17 cellular contexts compared by ENCODE assay signal in genomic region chr2:99643824-99644787, GRCh38.
DNase-seq lines count a peak whose midpoint lies in the region; ATAC-seq and TF ChIP-seq lines count a peak whose summit lies in the region.
"Had no signal": no experiment of that assay in that cellular context is flagged by ENCODE, and none has a peak within 500 bp of the region (broad histone marks: within the 10 kb centered on the region; RNA-seq: fewer than 3 reads in every experiment).

No MANE protein-coding gene starts in this region.

- H3K4me1 ChIP-seq in IMR-90 (ENCODE audit: control insufficient read depth, insufficient read depth, low read length), result peaks cover 16% of the 10 kb centered on the region
- H3K4me1 ChIP-seq in PC-3 (ENCODE audit: insufficient read depth, low read length), result 0 out of 2 replicates have a peak, but pooled peaks cover 3% of the 10 kb centered on the region
- peaks cover 7 to 17% of the 10 kb centered on the region in 2 donors for H3K4me1 ChIP-seq in gastrocnemius medialis
- H3K4me1 ChIP-seq: Caco-2 had no signal

- 0% methylated on average over 2 of the region's 14 CpGs; no CpG with 5 or more reads in 1 of the 2 experiments for WGBS in IMR-90 (ENCODE audit: extremely low coverage in 2 of 2, insufficient read length in 1 of 2), 2 experiments

- dilution Hi-C loops in IMR-90 (cut with HindIII; ENCODE audit: low sequenced_read_pairs, unreplicated experiment), result no loop called here

- no peak for TF ChIP-seq RAD21 in IMR-90 (IDR thresholded peaks at IDR 0.05; ENCODE audit: low read length)

- H3K18ac ChIP-seq in IMR-90 (ENCODE audit: low read depth, low read length), result no peak overlapping the region

- no peak overlapping the region for H2AK9ac ChIP-seq in IMR-90 (replicated peaks; ENCODE audit: low read depth, low read length, poor library complexity)

- H2AFZ ChIP-seq in IMR-90 (replicated peaks; ENCODE audit: low read length, poor library complexity), result no peak overlapping the region
- no peak overlapping the region for H2AFZ ChIP-seq in PC-3 (ENCODE audit: low read length)

- H4K20me1 ChIP-seq in IMR-90 (ENCODE audit: insufficient read depth, low read length) (0 out of 2 replicates have a peak, but pooled peaks cover 10% of the 10 kb centered on the region), PC-3 (ENCODE audit: low read length) (no peaks in the 10 kb centered on the region)

- no peak overlapping the region for H3K23ac ChIP-seq in IMR-90 (ENCODE audit: low read depth, low read length)

- H4K5ac ChIP-seq in IMR-90 (ENCODE audit: low read depth, low read length), result no peak overlapping the region

- H3K9me2 ChIP-seq in PC-3 (replicated peaks; ENCODE audit: low read length), result no peaks in the 10 kb centered on the region

- no peaks in the 10 kb centered on the region for H3K27me3 Mint-ChIP-seq in activated CD8-positive, alpha-beta T cell treated with anti-CD3 and anti-CD28 coated beads, Interleukin-2, amount 10 ng/mL, durations not matched to agents 7 days and 5 days (ENCODE audit: low read depth)
- no peaks in the 10 kb centered on the region for H3K27me3 Mint-ChIP-seq in activated T-helper 17 cell treated with anti-CD3 and anti-CD28 coated beads, Interleukin-2, amount 50 U/mL, for 72 hours
- H3K27me3 Mint-ChIP-seq: activated B cell treated with CpG ODN at 0.5 μM for 24 hours; stimulated activated naive CD8-positive, alpha-beta T cell treated with anti-CD3 and anti-CD28 coated beads, Interleukin-15, Interleukin-2, amounts not matched to agents 100 ng/mL and 50 ng/mL, for 24 hours had no signal

- H3K9ac ChIP-seq in IMR-90 (ENCODE audit: low read depth, low read length) (no peak overlapping the region), PC-3 (ENCODE audit: low read length) (no peak overlapping the region)

- H3K4ac ChIP-seq in IMR-90 (ENCODE audit: low read depth, low read length), result no peak overlapping the region

- H3K9me1 ChIP-seq in IMR-90 (ENCODE audit: insufficient read depth, low read length), result peaks cover 13% of the 10 kb centered on the region

- H3K79me2 ChIP-seq in PC-3 (ENCODE audit: low read length), result no peaks in the 10 kb centered on the region

- TF ChIP-seq POLR2A in IMR-90 (IDR thresholded peaks at IDR 0.05; ENCODE audit: low read depth, low read length), result no peak
- no peak for TF ChIP-seq POLR2A in gastrocnemius medialis (IDR thresholded peaks at IDR 0.05)

- no peaks in the 10 kb centered on the region for H3K4me1 Mint-ChIP-seq in activated CD8-positive, alpha-beta T cell treated with anti-CD3 and anti-CD28 coated beads, Interleukin-2, amount 10 ng/mL, durations not matched to agents 7 days and 5 days (ENCODE audit: low read depth)
- no peaks in the 10 kb centered on the region for H3K4me1 Mint-ChIP-seq in activated T-helper 17 cell treated with anti-CD3 and anti-CD28 coated beads, Interleukin-2, amount 50 U/mL, for 72 hours

- in situ Hi-C loops in IMR-90 (cut with MboI; ENCODE audit: low sequenced_read_pairs), result no loop called here
- in situ Hi-C loops in gastrocnemius medialis (cut with MboI; ENCODE audit: low sequenced_read_pairs in 4 of 4), result no loop called here

- H3K27ac Mint-ChIP-seq in activated CD8-positive, alpha-beta T cell treated with anti-CD3 and anti-CD28 coated beads, Interleukin-2, amount 10 ng/mL, durations not matched to agents 7 days and 5 days, result no peak overlapping the region
- no peak overlapping the region for H3K27ac Mint-ChIP-seq in activated T-helper 17 cell treated with anti-CD3 and anti-CD28 coated beads, Interleukin-2, amount 50 U/mL, for 72 hours
- H3K27ac Mint-ChIP-seq: activated B cell treated with CpG ODN at 0.5 μM for 24 hours; stimulated activated naive CD8-positive, alpha-beta T cell treated with anti-CD3 and anti-CD28 coated beads, Interleukin-15, Interleukin-2, amounts not matched to agents 100 ng/mL and 50 ng/mL, for 24 hours had no signal

- no peak overlapping the region for H3K27ac ChIP-seq in IMR-90 (ENCODE audit: insufficient read depth, low read length)
- H3K27ac ChIP-seq in PC-3 (ENCODE audit: low read length), result no peak overlapping the region
- H3K27ac ChIP-seq in gastrocnemius medialis, result no peak overlapping the region
- H3K27ac ChIP-seq: neutrophil had no signal

- H3K9me3 ChIP-seq in IMR-90 (ENCODE audit: control insufficient read depth, insufficient read depth, low read length), result no peaks in the 10 kb centered on the region
- no peaks in the 10 kb centered on the region for H3K9me3 ChIP-seq in PC-3 (ENCODE audit: low read length)
- H3K9me3 ChIP-seq in gastrocnemius medialis, result no peaks in the 10 kb centered on the region
- H3K9me3 ChIP-seq: Caco-2, neutrophil had no signal

- POLR2A ChIA-PET in IMR-90 (lab: Charles Lee; ENCODE audit: unreplicated experiment), result no interaction called here
- POLR2A ChIA-PET in PC-3 (lab: Charles Lee; ENCODE audit: unreplicated experiment), result no interaction called here
- POLR2A ChIA-PET in activated CD8-positive, alpha-beta T cell treated with anti-CD3 and anti-CD28 coated beads, Interleukin-2, amount 10 ng/mL, durations not matched to agents 7 days and 5 days (lab: Charles Lee), result no interaction called here

- H3K36me3 ChIP-seq in IMR-90 (ENCODE audit: control insufficient read depth, insufficient read depth, low read length) (no peaks in the 10 kb centered on the region), PC-3 (ENCODE audit: low read depth, low read length) (no peaks in the 10 kb centered on the region), gastrocnemius medialis (no peaks in the 10 kb centered on the region)
- H3K36me3 ChIP-seq: neutrophil had no signal

- no peaks in the 10 kb centered on the region for H3F3A ChIP-seq in PC-3 (ENCODE audit: low read length, unreplicated experiment)

- H3K27me3 ChIP-seq in IMR-90 (ENCODE audit: control insufficient read depth, insufficient read depth, low read length) (no peaks in the 10 kb centered on the region), PC-3 (ENCODE audit: low read length) (no peaks in the 10 kb centered on the region), gastrocnemius medialis (no peaks in the 10 kb centered on the region)
- H3K27me3 ChIP-seq: neutrophil had no signal

- BruUV-seq in IMR-90 (replicated peaks; lab: Mats Ljungman, UMichigan) (no TSS peak), PC-3 (replicated peaks; lab: Mats Ljungman, UMichigan) (no TSS peak)

- no peak overlapping the region for H2BK20ac ChIP-seq in IMR-90 (ENCODE audit: low read depth, low read length)

- H4K91ac ChIP-seq in IMR-90 (ENCODE audit: insufficient read depth, low read depth, low read length), result no peak overlapping the region

- no peak overlapping the region for H3K4me3 Mint-ChIP-seq in activated CD8-positive, alpha-beta T cell treated with anti-CD3 and anti-CD28 coated beads, Interleukin-2, amount 10 ng/mL, durations not matched to agents 7 days and 5 days
- H3K4me3 Mint-ChIP-seq in activated T-helper 17 cell treated with anti-CD3 and anti-CD28 coated beads, Interleukin-2, amount 50 U/mL, for 72 hours, result no peak overlapping the region
- H3K4me3 Mint-ChIP-seq: activated B cell treated with CpG ODN at 0.5 μM for 24 hours; stimulated activated naive CD8-positive, alpha-beta T cell treated with anti-CD3 and anti-CD28 coated beads, Interleukin-15, Interleukin-2, amounts not matched to agents 100 ng/mL and 50 ng/mL, for 24 hours had no signal

- H3K4me3 ChIP-seq in IMR-90 (ENCODE audit: insufficient read depth, low read depth, low read length) (no peak overlapping the region), PC-3 (ENCODE audit: low read length) (no peak overlapping the region), fibroblast of the aortic adventitia (ENCODE audit: low read depth, low read length) (no peak overlapping the region), gastrocnemius medialis (no peak overlapping the region)

- DNase-seq in IMR-90 (peak; percentile 65), PC-3 (peak; percentile 68), fibroblast of the aortic adventitia (ENCODE audit: low read depth) (peak; percentile 36), gastrocnemius medialis (peak; percentile 21 to 34)
- no peak for DNase-seq in activated CD8-positive, alpha-beta T cell treated with anti-CD3 and anti-CD28 coated beads, Interleukin-2, amount 10 ng/mL, durations not matched to agents 7 days and 5 days
- DNase-seq: activated B cell treated with CpG ODN at 0.5 μM for 24 hours; Caco-2; foreskin melanocyte; HCEC 1CT; KG1; left cardiac atrium; NCI-H2081 treated with DMSO at 0.1 percent for 48 hours; stimulated activated CD4-positive, alpha-beta T cell treated with anti-CD3 and anti-CD28 coated beads, Interleukin-2, amount 100 ng/mL, for 48 hours had no signal

- intact Hi-C loops in IMR-90 (cut with micrococcal nuclease) (no loop called here), PC-3 (cut with micrococcal nuclease) (no loop called here), gastrocnemius medialis (cut with DNase I; ENCODE audit: low total_unique reads) (no loop called here)

- no peaks in the 10 kb centered on the region; a peak in 1 of 4 replicates for H3K79me1 ChIP-seq in IMR-90 (ENCODE audit: low read depth in 1 of 2, low read length in 2 of 2)

- H2BK15ac ChIP-seq in IMR-90 (ENCODE audit: low read depth, low read length), result no peak overlapping the region

- H2AK5ac ChIP-seq in IMR-90 (ENCODE audit: low read depth, low read length), result peak overlapping the region; percentile 21; the same call in 1 of the 2 replicates

- H3K56ac ChIP-seq in IMR-90 (ENCODE audit: extremely low read depth, insufficient read depth, low read length), result no peak overlapping the region

- H3K36me3 Mint-ChIP-seq in activated CD8-positive, alpha-beta T cell treated with anti-CD3 and anti-CD28 coated beads, Interleukin-2, amount 10 ng/mL, durations not matched to agents 7 days and 5 days (ENCODE audit: low read depth), result no peaks in the 10 kb centered on the region
- no peaks in the 10 kb centered on the region for H3K36me3 Mint-ChIP-seq in activated T-helper 17 cell treated with anti-CD3 and anti-CD28 coated beads, Interleukin-2, amount 50 U/mL, for 72 hours (ENCODE audit: low read depth)

- no peak overlapping the region for H3K14ac ChIP-seq in IMR-90 (replicated peaks; ENCODE audit: low read depth, low read length)

- H2BK5ac ChIP-seq in IMR-90 (ENCODE audit: low read depth, low read length, poor library complexity, severe bottlenecking), result no peak overlapping the region

- H4K8ac ChIP-seq in IMR-90 (ENCODE audit: low read depth in 2 of 2, low read length in 2 of 2), result 0 out of 4 replicates have a peak overlapping the region, but pooled peaks of 1 of the 2 experiments have one; percentile 22

- ATAC-seq in IMR-90 (ENCODE audit: low read depth) (peak; percentile 36; the same call in 1 of the 2 replicates), PC-3 (peak; percentile 71), gastrocnemius medialis (peak; percentile 79 to 81), HG03520 (IDR thresholded peaks at IDR 0.05; ENCODE audit: unreplicated experiment) (no peak)
- no peak for ATAC-seq in activated CD8-positive, alpha-beta T cell treated with anti-CD3 and anti-CD28 coated beads, Interleukin-2, amount 10 ng/mL, durations not matched to agents 7 days and 5 days
- no peak for ATAC-seq in activated T-helper 17 cell treated with anti-CD3 and anti-CD28 coated beads, Interleukin-2, amount 50 U/mL, for 72 hours (replicated peaks)

- CTCF ChIA-PET in IMR-90 (lab: Yijun Ruan, JAX), result interaction anchor here (0.6 kb wide), 1 partner anchor 122 kb away, joined by 3 read pairs; no protein-coding TSS in a partner anchor
- CTCF ChIA-PET in PC-3 (lab: Charles Lee), result no interaction called here
- CTCF ChIA-PET in activated CD8-positive, alpha-beta T cell treated with anti-CD3 and anti-CD28 coated beads, Interleukin-2, amount 10 ng/mL, durations not matched to agents 7 days and 5 days (lab: Charles Lee), result no interaction called here

- no peaks in the 10 kb centered on the region for H3K9me3 Mint-ChIP-seq in activated CD8-positive, alpha-beta T cell treated with anti-CD3 and anti-CD28 coated beads, Interleukin-2, amount 10 ng/mL, durations not matched to agents 7 days and 5 days (ENCODE audit: insufficient read depth)
- H3K9me3 Mint-ChIP-seq in activated T-helper 17 cell treated with anti-CD3 and anti-CD28 coated beads, Interleukin-2, amount 50 U/mL, for 72 hours, result peaks cover 7% of the 10 kb centered on the region
- H3K9me3 Mint-ChIP-seq: stimulated activated naive CD8-positive, alpha-beta T cell treated with anti-CD3 and anti-CD28 coated beads, Interleukin-15, Interleukin-2, amounts not matched to agents 100 ng/mL and 50 ng/mL, for 24 hours had no signal

- no peak overlapping the region for H3K4me2 ChIP-seq in IMR-90 (ENCODE audit: low read depth, low read length)
- no peak overlapping the region for H3K4me2 ChIP-seq in PC-3 (ENCODE audit: low read length)

- TF ChIP-seq CTCF in IMR-90 (conservative IDR thresholded peaks at IDR 0.05; ENCODE audit: low read depth, low read length) (no peak), PC-3 (conservative IDR thresholded peaks at IDR 0.05; ENCODE audit: low read depth, low read length) (no peak), fibroblast of the aortic adventitia (IDR thresholded peaks at IDR 0.05; ENCODE audit: insufficient read depth, low read length) (no peak), gastrocnemius medialis (IDR thresholded peaks at IDR 0.05 in 4 of 5, conservative IDR thresholded peaks at IDR 0.05 in 1 of 5) (no peak)

- H2BK120ac ChIP-seq in IMR-90 (ENCODE audit: low read depth, low read length), result peak overlapping the region; percentile 0; the same call in 1 of the 2 replicates

Comparison
In these comparisons a context has a peak if more than half of its experiments do, and no peak if none do; other contexts are left out.
1. ATAC-seq: peak in IMR-90 (single experiment), PC-3 (single experiment) and gastrocnemius medialis (2 of 2); none in activated CD8-positive, alpha-beta T cell treated with anti-CD3 and anti-CD28 coated beads, Interleukin-2, amount 10 ng/mL, durations not matched to agents 7 days and 5 days (single experiment), activated T-helper 17 cell treated with anti-CD3 and anti-CD28 coated beads, Interleukin-2, amount 50 U/mL, for 72 hours (single experiment) and HG03520 (single experiment).